In the genomic region with DNA sequence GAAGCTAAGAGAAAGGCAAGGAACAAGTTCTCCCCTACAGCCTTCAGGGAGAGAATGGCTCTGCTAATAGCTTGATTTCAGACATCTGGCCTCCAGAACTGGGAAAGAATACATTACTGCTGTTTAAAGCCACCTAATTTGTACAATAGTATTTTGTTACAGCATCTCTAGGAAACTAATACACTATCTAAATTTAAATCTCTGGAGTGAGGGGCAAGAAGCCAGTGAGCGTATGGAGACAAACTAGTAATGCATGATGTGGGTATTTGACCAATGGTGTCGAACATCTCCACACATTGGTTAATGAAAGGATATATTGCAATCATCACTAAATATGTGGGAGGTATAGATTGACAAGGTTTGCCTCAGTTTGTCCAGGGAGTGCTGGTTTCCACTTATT, we compare ENCODE assay signal across 28 cellular contexts.
"Had no signal": no experiment of that assay in that cellular context is flagged by ENCODE, and none has a peak within 500 bp of the region (broad histone marks: within the 10 kb centered on the region; RNA-seq: fewer than 3 reads in every experiment).

No MANE protein-coding gene starts in this region.

- H3K9me3 Mint-ChIP-seq: stimulated activated effector memory CD8-positive, alpha-beta T cell treated with anti-CD3 and anti-CD28 coated beads, Interleukin-12 subunit alpha, Interleukin-12 subunit beta, amount 100 ng/mL, for 72 hours; stimulated activated naive CD8-positive, alpha-beta T cell treated with anti-CD3 and anti-CD28 coated beads, Interleukin-15, amount 100 ng/mL, for 72 hours; type B pancreatic cell had no signal

- H3K4me3 Mint-ChIP-seq: stimulated activated effector memory CD8-positive, alpha-beta T cell treated with anti-CD3 and anti-CD28 coated beads, Interleukin-12 subunit alpha, Interleukin-12 subunit beta, amount 100 ng/mL, for 72 hours; stimulated activated memory B cell treated with anti-CD40 and anti-IgM and Interleukin-4, amounts not matched to agents 10 μg/mL and 1 μg/mL and 100 μg/mL, for 72 hours; stimulated activated naive B cell treated with anti-CD40 and anti-IgM and Interleukin-4, amounts not matched to agents 10 μg/mL and 1 μg/mL and 100 μg/mL, for 72 hours; stimulated activated naive CD8-positive, alpha-beta T cell treated with anti-CD3 and anti-CD28 coated beads, Interleukin-15, amount 100 ng/mL, for 72 hours; stimulated activated naive CD8-positive, alpha-beta T cell treated with anti-CD3 and anti-CD28 coated beads, Interleukin-15, Interleukin-2, amounts not matched to agents 100 ng/mL and 50 ng/mL, for 24 hours; type B pancreatic cell had no signal

- H3K27me3 ChIP-seq: stomach, suprapubic skin, testis, thyroid gland, tibial artery, tibial nerve, transverse colon, upper lobe of left lung, upper lobe of right lung, uterus, vagina had no signal

- H3K36me3 ChIP-seq: stomach, suprapubic skin, thoracic aorta, thyroid gland, tibial artery, tibial nerve, transverse colon, upper lobe of left lung, upper lobe of right lung, uterus, vagina had no signal

- H3K9me3 ChIP-seq: suprapubic skin, testis, thoracic aorta, thyroid gland, tibial artery, tibial nerve, transverse colon, upper lobe of left lung, upper lobe of right lung, uterus, vagina had no signal

- H3K27ac ChIP-seq: stomach, suprapubic skin, testis, thoracic aorta, thyroid gland, tibial artery, tibial nerve, transverse colon, upper lobe of left lung, upper lobe of right lung, uterus, vagina had no signal

- H3K4me1 Mint-ChIP-seq: stimulated activated effector memory CD8-positive, alpha-beta T cell treated with anti-CD3 and anti-CD28 coated beads, Interleukin-12 subunit alpha, Interleukin-12 subunit beta, amount 100 ng/mL, for 72 hours; stimulated activated memory B cell treated with anti-CD40 and anti-IgM and Interleukin-4, amounts not matched to agents 10 μg/mL and 1 μg/mL and 100 μg/mL, for 72 hours; stimulated activated naive B cell treated with anti-CD40 and anti-IgM and Interleukin-4, amounts not matched to agents 10 μg/mL and 1 μg/mL and 100 μg/mL, for 72 hours; stimulated activated naive CD8-positive, alpha-beta T cell treated with anti-CD3 and anti-CD28 coated beads, Interleukin-15, amount 100 ng/mL, for 72 hours had no signal

- ATAC-seq: stimulated activated effector memory CD8-positive, alpha-beta T cell treated with anti-CD3 and anti-CD28 coated beads, Interleukin-12 subunit alpha, Interleukin-12 subunit beta, amount 100 ng/mL, for 72 hours; stimulated activated memory B cell treated with anti-CD40 and anti-IgM and Interleukin-4, amounts not matched to agents 10 μg/mL and 1 μg/mL and 100 μg/mL, for 72 hours; stimulated activated naive B cell treated with anti-CD40 and anti-IgM and Interleukin-4, amounts not matched to agents 10 μg/mL and 1 μg/mL and 100 μg/mL, for 72 hours; stimulated activated naive CD8-positive, alpha-beta T cell treated with anti-CD3 and anti-CD28 coated beads, Interleukin-15, amount 100 ng/mL, for 72 hours; stimulated activated naive CD8-positive, alpha-beta T cell treated with anti-CD3 and anti-CD28 coated beads, Interleukin-15, Interleukin-2, amounts not matched to agents 100 U/mL and 50 U/mL, for 24 hours; upper lobe of right lung had no signal

- H3K4me3 ChIP-seq: stomach, suprapubic skin, testis, thoracic aorta, thyroid gland, tibial artery, tibial nerve, transverse colon, upper lobe of left lung, upper lobe of right lung, uterus, vagina had no signal

- H3K36me3 Mint-ChIP-seq: stimulated activated effector memory CD8-positive, alpha-beta T cell treated with anti-CD3 and anti-CD28 coated beads, Interleukin-12 subunit alpha, Interleukin-12 subunit beta, amount 100 ng/mL, for 72 hours; stimulated activated memory B cell treated with anti-CD40 and anti-IgM and Interleukin-4, amounts not matched to agents 10 μg/mL and 1 μg/mL and 100 μg/mL, for 72 hours; stimulated activated naive B cell treated with anti-CD40 and anti-IgM and Interleukin-4, amounts not matched to agents 10 μg/mL and 1 μg/mL and 100 μg/mL, for 72 hours; type B pancreatic cell had no signal

- FAIRE-seq: urothelium cell line had no signal

- DNase-seq: stimulated activated CD4-positive, alpha-beta T cell treated with anti-CD3 and anti-CD28 coated beads, Interleukin-2, amount 100 ng/mL, for 48 hours; stimulated activated CD4-positive, alpha-beta T cell treated with anti-CD3 and anti-CD28 coated beads, Interleukin-4, amount 100 ng/mL, for 1 hour; stimulated activated CD4-positive, alpha-beta T cell treated with anti-CD3 and anti-CD28 coated beads, Interleukin-4, amount 100 ng/mL, for 24 hours; stimulated activated CD4-positive, alpha-beta T cell treated with anti-CD3 and anti-CD28 coated beads, Interleukin-4, amount 100 ng/mL, for 4 hours; stimulated activated CD8-positive, alpha-beta memory T cell treated with anti-CD3 and anti-CD28 coated beads, Interleukin-4, amount 100 ng/mL, for 48 hours; stimulated activated naive B cell treated with anti-CD40 and anti-IgM and Interleukin-4, amounts not matched to agents 10 μg/mL and 1 μg/mL and 100 μg/mL, for 72 hours; stimulated activated naive CD4-positive, alpha-beta T cell; stimulated activated naive CD4-positive, alpha-beta T cell treated with Interleukin-2 at 50 U/mL for 16 hours; stimulated activated naive CD8-positive, alpha-beta T cell treated with anti-CD3 and anti-CD28 coated beads, Interleukin-15, amount 100 ng/mL, for 72 hours; stimulated activated naive CD8-positive, alpha-beta T cell treated with anti-CD3 and anti-CD28 coated beads, Interleukin-15, Interleukin-2, amounts not matched to agents 100 U/mL and 50 U/mL, for 24 hours; substantia nigra; testis; thyroid gland; tibial artery; transverse colon; upper lobe of left lung; upper lobe of right lung; uterus had no signal

- H3K4me1 ChIP-seq: stomach, suprapubic skin, testis, thyroid gland, tibial artery, tibial nerve, transverse colon, upper lobe of left lung, upper lobe of right lung, uterus, vagina had no signal

- H3K27me3 Mint-ChIP-seq: stimulated activated memory B cell treated with anti-CD40 and anti-IgM and Interleukin-4, amounts not matched to agents 10 μg/mL and 1 μg/mL and 100 μg/mL, for 72 hours; stimulated activated naive CD8-positive, alpha-beta T cell treated with anti-CD3 and anti-CD28 coated beads, Interleukin-15, amount 100 ng/mL, for 72 hours; type B pancreatic cell had no signal

- H3K27ac Mint-ChIP-seq: stimulated activated effector memory CD8-positive, alpha-beta T cell treated with anti-CD3 and anti-CD28 coated beads, Interleukin-12 subunit alpha, Interleukin-12 subunit beta, amount 100 ng/mL, for 72 hours; stimulated activated memory B cell treated with anti-CD40 and anti-IgM and Interleukin-4, amounts not matched to agents 10 μg/mL and 1 μg/mL and 100 μg/mL, for 72 hours; stimulated activated naive B cell treated with anti-CD40 and anti-IgM and Interleukin-4, amounts not matched to agents 10 μg/mL and 1 μg/mL and 100 μg/mL, for 72 hours; stimulated activated naive CD8-positive, alpha-beta T cell treated with anti-CD3 and anti-CD28 coated beads, Interleukin-15, amount 100 ng/mL, for 72 hours; stimulated activated naive CD8-positive, alpha-beta T cell treated with anti-CD3 and anti-CD28 coated beads, Interleukin-15, Interleukin-2, amounts not matched to agents 100 ng/mL and 50 ng/mL, for 24 hours; type B pancreatic cell had no signal
